In the genomic region with DNA sequence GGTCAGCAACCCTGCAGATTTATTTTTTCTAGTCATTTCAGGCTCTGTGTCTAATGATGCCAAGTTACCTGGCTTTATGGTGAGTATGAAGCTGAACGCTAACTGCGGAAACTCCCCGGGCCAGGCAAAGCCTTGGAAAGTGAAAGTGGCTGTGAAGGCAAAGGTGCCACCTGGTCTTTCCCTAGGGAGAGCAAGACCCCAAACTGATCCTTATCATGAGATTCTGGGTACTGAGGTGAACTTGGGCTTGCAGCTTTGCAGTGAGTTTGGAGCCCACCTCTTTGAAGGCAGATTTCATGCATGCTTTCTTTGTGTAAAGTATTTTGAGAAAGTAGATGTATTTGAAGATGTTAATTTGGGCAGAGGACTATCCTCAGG, we compare ENCODE assay signal across 10 cellular contexts.
DNase-seq lines count a peak whose midpoint lies in the region; ATAC-seq, FAIRE-seq and TF ChIP-seq lines count a peak whose summit lies in the region.
"Had no signal": no experiment of that assay in that cellular context is flagged by ENCODE, and none has a peak within 500 bp of the region (broad histone marks: within the 10 kb centered on the region; RNA-seq: fewer than 3 reads in every experiment).

No MANE protein-coding gene starts in this region.

- peak overlapping the region; percentile 66 for H3K4me2 ChIP-seq in HepG2 (ENCODE audit: low read depth, low read length)

- CTCF ChIA-PET in HepG2 (lab: Yijun Ruan, JAX; ENCODE audit: low intra/inter-chr PET ratio, low total read pairs) = interaction anchor here (1.1 to 2.5 kb wide), 2 partner anchors 235 to 486 kb away, joined by 4 to 25 read pairs; no protein-coding TSS in a partner anchor

- TF ChIP-seq POLR2A in HepG2 (IDR thresholded peaks at IDR 0.05; ENCODE audit: insufficient read depth in 1 of 2, low read depth in 2 of 2, low read length in 2 of 2) (no peak), right lobe of liver (IDR thresholded peaks at IDR 0.05) (no peak)

- no peak overlapping the region for H3K27ac ChIP-seq in HepG2 (ENCODE audit: extremely low read length, insufficient read depth, low read length)
- H3K27ac ChIP-seq in right lobe of liver = no peak overlapping the region
- peak overlapping the region in 5 of 59 donors; percentile 12 to 70 (median 47) for H3K27ac ChIP-seq in dorsolateral prefrontal cortex
- H3K27ac ChIP-seq in thoracic aorta = peak overlapping the region; percentile 81 to 86
- H3K27ac ChIP-seq: cardiac muscle cell, lower lobe of right lung had no signal

- H3K9me3 ChIP-seq in HepG2 (ENCODE audit: low read length) = no peaks in the 10 kb centered on the region
- H3K9me3 ChIP-seq in right lobe of liver = no peaks in the 10 kb centered on the region
- no peaks in the 10 kb centered on the region for H3K9me3 ChIP-seq in thoracic aorta
- H3K9me3 ChIP-seq: lower lobe of right lung had no signal

- no peak overlapping the region for H3K9ac ChIP-seq in HepG2 (ENCODE audit: insufficient read depth, low read depth, low read length)

- H3K4me1 ChIP-seq in HepG2 (ENCODE audit: insufficient read depth, low read length) = peaks cover 12% of the 10 kb centered on the region
- no peaks in the 10 kb centered on the region for H3K4me1 ChIP-seq in right lobe of liver
- peaks cover 0 to 43% of the 10 kb centered on the region in 2 donors for H3K4me1 ChIP-seq in thoracic aorta (ENCODE audit: control insufficient read depth in 1 of 2, low read depth in 2 of 2)
- H3K4me1 ChIP-seq: lower lobe of right lung had no signal

- TF ChIP-seq CTCF in HepG2 (CRISPR knock-in tag; IDR thresholded peaks at IDR 0.05) (no peak), right lobe of liver (IDR thresholded peaks at IDR 0.05) (no peak), dorsolateral prefrontal cortex (IDR thresholded peaks at IDR 0.05 in 54 of 56, conservative IDR thresholded peaks at IDR 0.05 in 2 of 56; ENCODE audit: low read depth in 1 of 56, partially characterized antibody in 56 of 56) (no peak), thoracic aorta (IDR thresholded peaks at IDR 0.05) (no peak)

- no peak for DNase-seq in HepG2 (ENCODE audit: low spot score)
- DNase-seq in right lobe of liver = no peak
- DNase-seq in dorsolateral prefrontal cortex = no peak
- no peak for DNase-seq in thoracic aorta (ENCODE audit: low spot score)
- DNase-seq in AG20443 (ENCODE audit: low spot score) = no peak
- DNase-seq in NCI-H1694 treated with DMSO at 0.1 percent for 48 hours (lab: John Stamatoyannopoulos, UW) = no peak
- DNase-seq in SIG-M5 treated with dmso at 0.1 percent for 504 hours (lab: John Stamatoyannopoulos, UW; ENCODE audit: unreplicated experiment) = no peak

- 69% methylated on average over 3 of the region's 3 CpGs for WGBS in HepG2 (ENCODE audit: low lambda C conversion rate)
- 71% methylated on average over 3 of the region's 3 CpGs for WGBS in right lobe of liver (ENCODE audit: insufficient coverage, low coverage, low lambda C conversion rate, missing lambda C conversion rate)

- FAIRE-seq in HepG2 (lab: Jason Lieb, UNC) = no peak

- BruUV-seq in HepG2 (replicated peaks; lab: Mats Ljungman, UMichigan) = no TSS peak

- intact Hi-C loops in HepG2 (cut with micrococcal nuclease; ENCODE audit: unreplicated experiment) (no loop called here), right lobe of liver (cut with DNase I) (no loop called here), dorsolateral prefrontal cortex (cut with DNase I) (loop anchor here (2.0 to 10.0 kb wide), 6 partner anchors 152 to 545 kb away; a partner anchor contains a TSS)

- H3K27me3 ChIP-seq in HepG2 (ENCODE audit: control insufficient read depth in 1 of 2, insufficient read depth in 2 of 2, low read length in 2 of 2) (no peaks in the 10 kb centered on the region; a peak in 1 of 5 replicates), right lobe of liver (no peaks in the 10 kb centered on the region), dorsolateral prefrontal cortex (no peaks in the 10 kb centered on the region), thoracic aorta (replicated peaks; ENCODE audit: insufficient read depth) (no peaks in the 10 kb centered on the region)
- H3K27me3 ChIP-seq: cardiac muscle cell had no signal

- POLR2A ChIA-PET in HepG2 (lab: Yijun Ruan, JAX) = no interaction called here

- in situ Hi-C loops in HepG2 (cut with HindIII; ENCODE audit: extremely low pct_ligation_motif_present, low pct_unique_long_range_greater_than_20kb) = loop anchor here (25.0 kb wide), 2 partner anchors 230 to 530 kb away; a partner anchor contains a TSS

- no peaks in the 10 kb centered on the region for H4K20me1 ChIP-seq in HepG2 (ENCODE audit: insufficient read depth, low read length)

- TF ChIP-seq EP300 in HepG2 (IDR thresholded peaks at IDR 0.05; ENCODE audit: low read depth in 2 of 2, low read length in 2 of 2) (no peak), HepG2 (CRISPR knock-in tag; IDR thresholded peaks at IDR 0.05; ENCODE audit: borderline replicate concordance) (no peak)

- H3K79me2 ChIP-seq in HepG2 (ENCODE audit: insufficient read depth, low read length) = no peaks in the 10 kb centered on the region

- TF ChIP-seq RAD21 in HepG2 (CRISPR knock-in tag; IDR thresholded peaks at IDR 0.05) = no peak

- peak overlapping the region; percentile 70 for H2AFZ ChIP-seq in HepG2 (ENCODE audit: low read length)

- no peak for ATAC-seq in HepG2
- ATAC-seq in right lobe of liver = no peak
- peak; percentile 23 for ATAC-seq in HG03025 (IDR thresholded peaks at IDR 0.05; ENCODE audit: low FRiP score, unreplicated experiment)
- no peak for ATAC-seq in thoracic aorta (ENCODE audit: insufficient number of reproducible peaks, low FRiP score, low read depth)

- H3K36me3 ChIP-seq in HepG2 (replicated peaks in 1 of 2; ENCODE audit: control insufficient read depth in 1 of 2, insufficient read depth in 2 of 2, low read length in 2 of 2) = no peaks in the 10 kb centered on the region
- H3K36me3 ChIP-seq in right lobe of liver = no peaks in the 10 kb centered on the region
- no peaks in the 10 kb centered on the region for H3K36me3 ChIP-seq in thoracic aorta
- H3K36me3 ChIP-seq: cardiac muscle cell, lower lobe of right lung had no signal

- peak overlapping the region; percentile 4 to 42 (median 5); a peak in 4 of 6 replicates for H3K4me3 ChIP-seq in HepG2 (replicated peaks in 1 of 3; ENCODE audit: insufficient read depth in 1 of 3, low read depth in 2 of 3, low read length in 3 of 3)
- H3K4me3 ChIP-seq in right lobe of liver = no peak overlapping the region
- peak overlapping the region in 43 of 59 donors; percentile 5 to 65 (median 51) for H3K4me3 ChIP-seq in dorsolateral prefrontal cortex
- peak overlapping the region; percentile 65 for H3K4me3 ChIP-seq in thoracic aorta
- H3K4me3 ChIP-seq: cardiac muscle cell had no signal

TF ChIP-seq in HepG2, 621 proteins besides CTCF, POLR2A, EP300 and RAD21:
- TF ChIP-seq NR2F1 (CRISPR knock-in tag; IDR thresholded peaks at IDR 0.05) (no peak), ATAD3A (CRISPR knock-in tag; IDR thresholded peaks at IDR 0.05) (no peak)
- TF ChIP-seq, protein P1, sequence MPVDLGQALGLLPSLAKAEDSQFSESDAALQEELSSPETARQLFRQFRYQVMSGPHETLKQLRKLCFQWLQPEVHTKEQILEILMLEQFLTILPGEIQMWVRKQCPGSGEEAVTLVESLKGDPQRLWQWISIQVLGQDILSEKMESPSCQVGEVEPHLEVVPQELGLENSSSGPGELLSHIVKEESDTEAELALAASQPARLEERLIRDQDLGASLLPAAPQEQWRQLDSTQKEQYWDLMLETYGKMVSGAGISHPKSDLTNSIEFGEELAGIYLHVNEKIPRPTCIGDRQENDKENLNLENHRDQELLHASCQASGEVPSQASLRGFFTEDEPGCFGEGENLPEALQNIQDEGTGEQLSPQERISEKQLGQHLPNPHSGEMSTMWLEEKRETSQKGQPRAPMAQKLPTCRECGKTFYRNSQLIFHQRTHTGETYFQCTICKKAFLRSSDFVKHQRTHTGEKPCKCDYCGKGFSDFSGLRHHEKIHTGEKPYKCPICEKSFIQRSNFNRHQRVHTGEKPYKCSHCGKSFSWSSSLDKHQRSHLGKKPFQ (CRISPR knock-in tag; IDR thresholded peaks at IDR 0.05; ENCODE audit: insufficient replicate concordance) = no peak
- TF ChIP-seq, protein P2, sequence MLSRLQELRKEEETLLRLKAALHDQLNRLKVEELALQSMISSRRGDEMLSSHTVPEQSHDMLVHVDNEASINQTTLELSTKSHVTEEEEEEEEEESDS (CRISPR knock-in tag; IDR thresholded peaks at IDR 0.05; ENCODE audit: borderline replicate concordance) = no peak

Comparison
In these comparisons a context has a peak if more than half of its experiments do, and no peak if none do; other contexts are left out.
1. H3K4me3 ChIP-seq: peak in HepG2 (3 of 3), dorsolateral prefrontal cortex (43 of 59) and thoracic aorta (single experiment); none in right lobe of liver (0 of 3).
2. H3K27ac ChIP-seq: peak in thoracic aorta (2 of 2); none in HepG2 (single experiment) and right lobe of liver (0 of 3).
3. intact Hi-C loops: an anchor here in dorsolateral prefrontal cortex (2.0 to 10.0 kb wide); none called in HepG2 and right lobe of liver.